In the genomic region with DNA sequence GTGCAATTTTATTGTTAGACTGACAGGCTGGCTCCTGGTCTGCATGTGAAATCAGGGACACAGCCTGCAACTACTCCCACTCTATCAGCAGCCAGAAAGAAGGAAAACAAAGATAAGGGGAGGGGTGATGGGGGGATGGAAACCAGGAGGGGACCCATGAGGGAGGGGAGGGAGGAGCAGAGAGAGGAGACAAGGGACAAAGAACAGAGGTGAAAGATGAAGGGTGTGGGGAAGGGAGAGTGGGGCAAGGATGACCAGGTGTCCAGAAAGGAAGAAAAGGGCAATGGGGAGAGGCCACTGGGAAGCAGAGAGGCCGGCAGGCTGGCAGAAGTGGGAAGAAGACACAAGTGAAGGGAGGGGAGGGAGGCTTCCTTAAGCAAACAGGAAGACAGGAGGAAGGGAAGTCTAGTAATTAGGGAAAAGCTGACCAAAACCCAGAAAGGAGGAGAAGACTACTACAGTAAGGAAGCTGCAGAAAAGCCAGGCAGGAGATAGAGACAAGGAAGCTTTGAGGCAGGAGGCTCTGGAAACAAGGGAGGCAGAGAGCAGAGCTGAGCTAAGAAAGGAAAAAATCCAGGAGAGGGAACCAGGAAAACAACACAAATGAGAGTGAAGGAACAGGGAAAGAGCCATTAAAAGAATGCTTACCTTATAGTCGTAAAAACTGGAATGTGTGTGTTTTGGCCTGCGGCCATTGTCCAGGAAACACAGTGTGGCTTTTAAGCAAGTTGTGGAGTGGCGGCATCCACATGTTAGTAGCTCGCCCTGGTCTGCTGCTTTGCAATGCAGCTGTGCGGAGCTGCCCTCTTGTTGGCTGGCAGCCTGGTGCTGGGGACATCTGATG, we compare ENCODE assay signal across 9 cellular contexts.
A peak's percentile ranks its signal among the peaks of the same experiment; 100 is the strongest.
DNase-seq lines count a peak whose midpoint lies in the region; ATAC-seq and TF ChIP-seq lines count a peak whose summit lies in the region.
"Had no signal": no experiment of that assay in that cellular context is flagged by ENCODE, and none has a peak within 500 bp of the region (broad histone marks: within the 10 kb centered on the region; RNA-seq: fewer than 3 reads in every experiment).

No MANE protein-coding gene starts in this region.

- no peak overlapping the region for H3K4me3 Mint-ChIP-seq in stimulated activated naive B cell treated with anti-CD40 and anti-IgM and Interleukin-4, amounts not matched to agents 10 μg/mL and 1 μg/mL and 100 μg/mL, for 72 hours

- H3K4me1 Mint-ChIP-seq in stimulated activated naive B cell treated with anti-CD40 and anti-IgM and Interleukin-4, amounts not matched to agents 10 μg/mL and 1 μg/mL and 100 μg/mL, for 72 hours = peaks cover 21 to 33% of the 10 kb centered on the region in 2 donors

- no peaks in the 10 kb centered on the region for H3K9me3 Mint-ChIP-seq in stimulated activated naive B cell treated with anti-CD40 and anti-IgM and Interleukin-4, amounts not matched to agents 10 μg/mL and 1 μg/mL and 100 μg/mL, for 72 hours

- H3K27ac ChIP-seq in left lung (no peak overlapping the region), testis (peak overlapping the region in 1 of 2 donors; percentile 0)
- H3K27ac ChIP-seq: neutrophil had no signal

- DNase-seq in NCI-H748 (lab: John Stamatoyannopoulos, UW; ENCODE audit: unreplicated experiment) = peak; percentile 6
- DNase-seq in NCI-H748 treated with DMSO at 0.1 percent for 48 hours (lab: John Stamatoyannopoulos, UW) = no peak
- no peak for DNase-seq in adipocyte (ENCODE audit: low read depth)
- peak in 1 of 2 donors; percentile 36 for DNase-seq in left lung
- DNase-seq in testis = peak; percentile 25
- DNase-seq in stimulated activated naive B cell treated with anti-CD40 and anti-IgM and Interleukin-4, amounts not matched to agents 10 μg/mL and 1 μg/mL and 100 μg/mL, for 72 hours = no peak
- DNase-seq in cerebellar nuclear complex (lab: John Stamatoyannopoulos, UW) = no peak

- peaks cover 27% of the 10 kb centered on the region for H3K4me1 ChIP-seq in adipocyte (ENCODE audit: control insufficient read depth, insufficient read depth, low read length)
- no peaks in the 10 kb centered on the region for H3K4me1 ChIP-seq in left lung
- peaks cover 18% of the 10 kb centered on the region for H3K4me1 ChIP-seq in testis

- TF ChIP-seq CTCF in left lung (IDR thresholded peaks at IDR 0.05) = no peak
- TF ChIP-seq CTCF in testis (IDR thresholded peaks at IDR 0.05) = no peak

- WGBS in testis, 2 donors = 55 to 59% methylated on average over 6 of the region's 6 CpGs

- ATAC-seq in left lung (peak; percentile 50), GM18505 (IDR thresholded peaks at IDR 0.05; ENCODE audit: unreplicated experiment) (no peak)
- no peak for ATAC-seq in stimulated activated naive B cell treated with anti-CD40 and anti-IgM and Interleukin-4, amounts not matched to agents 10 μg/mL and 1 μg/mL and 100 μg/mL, for 72 hours (replicated peaks)

- H3K9ac ChIP-seq in adipocyte (ENCODE audit: low read length) = peak overlapping the region; percentile 32

- H3K4me3 ChIP-seq in adipocyte (ENCODE audit: low read length) (no peak overlapping the region), left lung (no peak overlapping the region), testis (no peak overlapping the region)

- H3K27me3 ChIP-seq in adipocyte (replicated peaks; ENCODE audit: control insufficient read depth, insufficient read depth, low read length) = peaks cover 2% of the 10 kb centered on the region
- H3K27me3 ChIP-seq in left lung = no peaks in the 10 kb centered on the region
- no peaks in the 10 kb centered on the region for H3K27me3 ChIP-seq in testis
- H3K27me3 ChIP-seq: neutrophil had no signal

- no peaks in the 10 kb centered on the region for H3K36me3 Mint-ChIP-seq in stimulated activated naive B cell treated with anti-CD40 and anti-IgM and Interleukin-4, amounts not matched to agents 10 μg/mL and 1 μg/mL and 100 μg/mL, for 72 hours

- intact Hi-C loops in left lung (cut with DNase I) (loop anchor here in 1 of 2 donors (10.0 kb wide), 1 partner anchor 929 kb away; no protein-coding TSS in a partner anchor), testis (cut with DNase I; ENCODE audit: low total_unique reads) (loop anchor here (5.0 kb wide), 1 partner anchor 931 kb away; no protein-coding TSS in a partner anchor)

- no peak for TF ChIP-seq POLR2A in testis (IDR thresholded peaks at IDR 0.05)
- TF ChIP-seq POLR2A in GM18505 (IDR thresholded peaks at IDR 0.05; ENCODE audit: borderline replicate concordance, extremely low read depth, insufficient read depth, insufficient read length) = no peak

- H3K9me3 ChIP-seq in adipocyte (ENCODE audit: control insufficient read depth, low read length) = no peaks in the 10 kb centered on the region
- no peaks in the 10 kb centered on the region for H3K9me3 ChIP-seq in left lung
- H3K9me3 ChIP-seq in testis = no peaks in the 10 kb centered on the region
- H3K9me3 ChIP-seq: neutrophil had no signal

- H3K27ac Mint-ChIP-seq in stimulated activated naive B cell treated with anti-CD40 and anti-IgM and Interleukin-4, amounts not matched to agents 10 μg/mL and 1 μg/mL and 100 μg/mL, for 72 hours = no peak overlapping the region

- H3K27me3 Mint-ChIP-seq in stimulated activated naive B cell treated with anti-CD40 and anti-IgM and Interleukin-4, amounts not matched to agents 10 μg/mL and 1 μg/mL and 100 μg/mL, for 72 hours = no peaks in the 10 kb centered on the region

- H3K36me3 ChIP-seq in adipocyte (ENCODE audit: control insufficient read depth, insufficient read depth, low read length, severe bottlenecking) (no peaks in the 10 kb centered on the region), left lung (no peaks in the 10 kb centered on the region), testis (ENCODE audit: low read depth, missing control alignments) (no peaks in the 10 kb centered on the region)
- H3K36me3 ChIP-seq: neutrophil had no signal

Comparison
In these comparisons a context has a peak if more than half of its experiments do, and no peak if none do; other contexts are left out.
1. DNase-seq: peak in NCI-H748 (single experiment) and testis (single experiment); none in NCI-H748 treated with DMSO at 0.1 percent for 48 hours (single experiment), adipocyte (single experiment), stimulated activated naive B cell treated with anti-CD40 and anti-IgM and Interleukin-4, amounts not matched to agents 10 μg/mL and 1 μg/mL and 100 μg/mL, for 72 hours (single experiment) and cerebellar nuclear complex (0 of 2).